In the genomic region with DNA sequence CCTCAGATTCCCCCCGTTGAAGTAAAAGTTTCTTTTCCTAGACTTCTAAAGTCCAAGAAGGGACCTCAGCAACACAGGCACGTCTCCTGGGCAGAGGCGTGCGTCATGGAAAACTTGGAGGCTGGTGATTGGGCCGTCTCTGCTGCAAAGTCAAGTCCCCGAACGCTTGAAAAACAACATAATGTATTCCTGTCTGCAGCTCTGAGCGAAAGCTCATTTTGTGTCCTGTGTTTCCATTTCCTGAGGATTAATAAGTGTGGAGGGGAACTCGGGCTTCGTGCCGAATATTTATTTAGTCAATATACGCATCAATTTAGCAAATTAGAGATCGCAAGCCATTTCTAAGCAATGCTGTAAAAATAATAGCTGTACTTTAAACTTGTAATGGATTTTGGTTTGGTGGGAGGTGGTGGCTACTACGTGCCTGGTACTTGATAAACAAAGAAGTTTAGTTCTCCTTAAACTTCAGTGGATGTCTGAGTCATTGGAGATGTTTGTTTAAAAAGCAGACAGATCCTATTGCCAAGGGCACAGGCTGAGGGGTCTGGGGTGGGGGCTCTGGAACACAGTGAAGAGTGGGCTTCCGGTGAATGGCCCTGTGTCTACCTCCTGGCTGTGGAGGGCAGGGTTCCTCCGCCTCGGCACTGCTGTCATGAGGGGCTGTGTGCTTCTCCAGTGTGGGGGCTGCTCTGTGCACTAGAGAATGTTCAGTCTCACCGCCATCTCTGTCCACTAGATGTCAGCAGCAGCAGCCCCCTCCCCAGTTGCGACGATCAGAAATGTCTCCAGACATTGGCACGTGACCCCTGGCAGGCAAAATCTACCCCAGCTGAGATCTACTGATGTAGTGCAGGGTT, we compare ENCODE assay signal across 9 cellular contexts. TPM values are rescaled to one million over a fixed set of nuclear protein-coding genes. Genes with fewer than 3 reads are reported as not detected.
DNase-seq lines count a peak whose midpoint lies in the region; ATAC-seq, FAIRE-seq and TF ChIP-seq lines count a peak whose summit lies in the region.
"Had no signal": no experiment of that assay in that cellular context is flagged by ENCODE, and none has a peak within 500 bp of the region (broad histone marks: within the 10 kb centered on the region; RNA-seq: fewer than 3 reads in every experiment).

No MANE protein-coding gene starts in this region.

- H3K4me3 ChIP-seq in upper lobe of left lung: peak overlapping the region in 1 of 4 donors; percentile 10

- no peak for TF ChIP-seq EP300 in upper lobe of left lung (IDR thresholded peaks at IDR 0.05)

- no peak for FAIRE-seq in RCC 7860 (lab: Jason Lieb, UNC)

- intact Hi-C loops in activated CD8-positive, alpha-beta T cell treated with anti-CD3 and anti-CD28 coated beads for 36 hours (cut with micrococcal nuclease): no loop called here

- CTCF ChIA-PET in activated CD8-positive, alpha-beta T cell treated with anti-CD3 and anti-CD28 coated beads for 36 hours (lab: Charles Lee): interaction anchor here (1.3 kb wide), 1 partner anchor 87 kb away, joined by 4 read pairs; no protein-coding TSS in a partner anchor

- H3K36me3 ChIP-seq in upper lobe of left lung: no peaks in the 10 kb centered on the region

- peaks cover 35% of the 10 kb centered on the region for H3K27me3 Mint-ChIP-seq in activated CD8-positive, alpha-beta T cell treated with anti-CD3 and anti-CD28 coated beads for 36 hours

- ATAC-seq in upper lobe of left lung (ENCODE audit: low FRiP score in 2 of 2): peak in 1 of 2 donors; percentile 32
- no peak for ATAC-seq in activated CD8-positive, alpha-beta T cell treated with anti-CD3 and anti-CD28 coated beads for 36 hours

- H3K4me1 ChIP-seq in upper lobe of left lung: peaks cover 19 to 26% (median 22%) of the 10 kb centered on the region in 4 donors

- H3K4me1 Mint-ChIP-seq in activated CD8-positive, alpha-beta T cell treated with anti-CD3 and anti-CD28 coated beads for 36 hours (ENCODE audit: low read depth): no peaks in the 10 kb centered on the region

- TF ChIP-seq POLR2A in upper lobe of left lung (IDR thresholded peaks at IDR 0.05): no peak

- WGBS in upper lobe of left lung, 2 donors: 25 to 27% methylated on average over 16 to 21 of the region's 21 CpGs

- no peak overlapping the region for H3K4me3 Mint-ChIP-seq in activated CD8-positive, alpha-beta T cell treated with anti-CD3 and anti-CD28 coated beads for 36 hours

- H3K27me3 ChIP-seq in layer of hippocampus (ENCODE audit: control insufficient read depth, insufficient read depth, low read length): no peaks in the 10 kb centered on the region
- H3K27me3 ChIP-seq in upper lobe of left lung: peaks cover 0 to 3% (median 1%) of the 10 kb centered on the region in 4 donors

- H3K36me3 Mint-ChIP-seq in activated CD8-positive, alpha-beta T cell treated with anti-CD3 and anti-CD28 coated beads for 36 hours (ENCODE audit: low read depth): no peaks in the 10 kb centered on the region

- peaks cover 0 to 4% (median 0%) of the 10 kb centered on the region in 4 donors for H3K9me3 ChIP-seq in upper lobe of left lung

- H3K27ac ChIP-seq in layer of hippocampus (ENCODE audit: low read depth, low read length): peak overlapping the region; percentile 69
- H3K27ac ChIP-seq in upper lobe of left lung: peak overlapping the region; percentile 24 to 53 (median 51)

- H3K9me3 Mint-ChIP-seq in activated CD8-positive, alpha-beta T cell treated with anti-CD3 and anti-CD28 coated beads for 36 hours: no peaks in the 10 kb centered on the region

- no peak overlapping the region for H3K27ac Mint-ChIP-seq in activated CD8-positive, alpha-beta T cell treated with anti-CD3 and anti-CD28 coated beads for 36 hours

- DNase-seq in NCI-H1417 (lab: John Stamatoyannopoulos, UW) (peak in 2 of 3 experiments; percentile 14 to 57), NCI-H1417 treated with DMSO at 0.1 percent for 48 hours (lab: John Stamatoyannopoulos, UW) (no peak), astrocyte of the hippocampus (ENCODE audit: low read depth, low spot score) (peak; percentile 91), upper lobe of left lung (no peak), RCC 7860 (ENCODE audit: low spot score) (no peak)
- DNase-seq in activated naive CD4-positive, alpha-beta T cell treated with anti-CD3 and anti-CD28 coated beads, Interleukin-2, amount 50 U/mL, for 16 hours: no peak
- no peak for DNase-seq in activated CD8-positive, alpha-beta T cell treated with anti-CD3 and anti-CD28 coated beads for 36 hours

- POLR2A ChIA-PET in activated CD8-positive, alpha-beta T cell treated with anti-CD3 and anti-CD28 coated beads for 36 hours (lab: Charles Lee): no interaction called here

- peak in 4 of 6 experiments; percentile 15 to 24 (median 18) for TF ChIP-seq CTCF in upper lobe of left lung (IDR thresholded peaks at IDR 0.05)
- no peak for TF ChIP-seq CTCF in activated CD8-positive, alpha-beta T cell treated with anti-CD3 and anti-CD28 coated beads for 36 hours (IDR thresholded peaks at IDR 0.05)

RNA-seq across cellular contexts. Expression of a gene that starts 21.8 kb away (rescaled TPM):
- 1 to 10 TPM in 1 of 6 donors, under 1 TPM in 2, not detected in 3; 0.23 to 1.3 (median 0.51) TPM for total RNA-seq in upper lobe of left lung
- total RNA-seq in activated CD8-positive, alpha-beta T cell treated with anti-CD3 and anti-CD28 coated beads for 36 hours: not detected
- total RNA-seq: myocyte had no signal

RNA-seq across cellular contexts. Expression of a gene that starts 37.6 kb away (rescaled TPM):
- total RNA-seq in upper lobe of left lung: 1 to 10 TPM; 3.2 to 9.4 (median 4.8) TPM
- total RNA-seq in activated CD8-positive, alpha-beta T cell treated with anti-CD3 and anti-CD28 coated beads for 36 hours: under 1 TPM; 0.11 to 0.56 TPM

RNA-seq across cellular contexts. Expression of a gene that starts 57.7 kb away (rescaled TPM):
- total RNA-seq in upper lobe of left lung: under 1 TPM in 3 of 6 donors, not detected in 3; 0.11 to 0.17 (median 0.14) TPM
- total RNA-seq in activated CD8-positive, alpha-beta T cell treated with anti-CD3 and anti-CD28 coated beads for 36 hours: not detected
- total RNA-seq: myocyte had no signal

Comparison
In these comparisons a context has a peak if more than half of its experiments do, and no peak if none do; other contexts are left out.
1. DNase-seq: peak in NCI-H1417 (2 of 3) and astrocyte of the hippocampus (single experiment); none in NCI-H1417 treated with DMSO at 0.1 percent for 48 hours (single experiment), upper lobe of left lung (0 of 2), activated naive CD4-positive, alpha-beta T cell treated with anti-CD3 and anti-CD28 coated beads, Interleukin-2, amount 50 U/mL, for 16 hours (single experiment), RCC 7860 (single experiment) and activated CD8-positive, alpha-beta T cell treated with anti-CD3 and anti-CD28 coated beads for 36 hours (single experiment).